Comparison of ENCODE assay signal across 8 cellular contexts in the genomic region with DNA sequence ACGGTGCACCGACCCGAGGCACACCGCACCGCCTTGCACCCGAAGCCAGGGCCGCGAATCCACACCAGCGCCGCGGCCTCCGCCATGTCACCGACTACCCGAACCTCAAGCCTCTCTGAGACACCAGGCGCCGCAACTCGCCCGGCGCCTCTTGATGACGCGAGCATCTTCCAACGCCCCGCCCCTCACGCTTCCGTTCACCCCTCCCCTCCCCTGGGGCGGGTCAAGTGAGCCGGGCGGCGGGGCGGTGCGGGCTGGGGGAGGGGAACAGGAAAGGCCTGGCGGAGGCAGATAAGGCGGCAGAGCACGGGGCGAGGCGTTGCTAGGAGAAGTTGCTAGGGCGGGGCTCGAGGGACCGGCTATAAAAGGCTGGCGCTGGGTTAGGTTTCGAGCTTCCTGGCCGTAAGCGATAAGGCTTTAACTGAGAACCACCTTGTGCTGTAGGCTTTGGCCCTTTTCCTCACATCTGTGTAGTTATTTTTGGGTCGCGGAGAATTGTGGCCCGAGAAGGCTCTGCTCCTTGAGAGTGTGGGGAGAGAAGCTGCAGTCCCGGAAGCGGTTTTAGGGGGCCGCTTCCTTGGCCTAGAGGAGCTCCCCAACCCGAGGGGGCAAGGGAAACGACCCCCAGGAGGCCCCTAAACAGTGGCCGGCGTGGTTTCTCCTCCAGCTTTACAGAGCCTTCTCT. TPM values are rescaled to one million over a fixed set of nuclear protein-coding genes. Genes with fewer than 3 reads are reported as not detected.
DNase-seq lines count a peak whose midpoint lies in the region; ATAC-seq lines count a peak whose summit lies in the region.

Gene SDE2, minus strand, starts transcription at position 117 of the 685 bp plus-strand sequence. Its CDS starts 31 bp downstream, at position 86.

- H3K27ac Mint-ChIP-seq in CD8-positive, alpha-beta memory T cell, result peak within 1 kb of the TSS; percentile 96 to 100 (median 100)

- POLR2A ChIA-PET in CD8-positive, alpha-beta memory T cell (lab: Charles Lee), result interaction anchor here (0.5 to 1.9 kb wide), 25 partner anchors 9 to 571 kb away, joined by 3 to 171 read pairs (median 5); partner anchors contain the start of genes H3-3A, LBR, PYCR2 and SRP9

- H3K27me3 Mint-ChIP-seq in CD8-positive, alpha-beta memory T cell, result peaks cover 0 to 1% of the 10 kb centered on the region in 2 donors

- peak within 1 kb of the TSS; percentile 98 to 100 (median 100) for H3K4me3 Mint-ChIP-seq in CD8-positive, alpha-beta memory T cell

- H3K4me1 ChIP-seq in CD8-positive, alpha-beta memory T cell (ENCODE audit: insufficient read depth, low read length), result peaks cover 81% of the 10 kb centered on the region

- H3K4me1 Mint-ChIP-seq in CD8-positive, alpha-beta memory T cell, result peaks cover 55 to 87% (median 81%) of the 10 kb centered on the region in 3 donors

- peak; percentile 99 to 100 (median 100) for DNase-seq in CD8-positive, alpha-beta memory T cell
- peak; percentile 82 for DNase-seq in HS-5 (ENCODE audit: low read depth)
- peak; percentile 98 for DNase-seq in NK-92 treated with Interleukin-12 subunit alpha and Interleukin-12 subunit beta, amount 100 ng/mL, for 24 hours (lab: John Stamatoyannopoulos, UW)
- DNase-seq in activated CD8-positive, alpha-beta memory T cell treated with anti-CD3 and anti-CD28 coated beads for 24 hours, result peak; percentile 100
- peak; percentile 99 for DNase-seq in effector CD8-positive, alpha-beta T cell (lab: John Stamatoyannopoulos, UW)
- peak; percentile 99 for DNase-seq in medulla oblongata (ENCODE audit: extremely low spot score)
- peak; percentile 99 for DNase-seq in stimulated activated CD8-positive, alpha-beta memory T cell treated with anti-CD3 and anti-CD28 coated beads, Interleukin-12 subunit alpha, Interleukin-12 subunit beta, amount 100 ng/mL, for 1 hour (ENCODE audit: low read depth)

- H3K9me3 Mint-ChIP-seq in CD8-positive, alpha-beta memory T cell, result no peaks in the 10 kb centered on the region

- CTCF ChIA-PET in CD8-positive, alpha-beta memory T cell (lab: Charles Lee), result interaction anchor here (1.0 to 3.5 kb wide), 6 partner anchors 8 to 221 kb away, joined by 3 to 33 read pairs (median 4); partner anchors contain the start of genes H3-3A and SRP9

- peak; percentile 66 for ATAC-seq in GM19468 (IDR thresholded peaks at IDR 0.05; ENCODE audit: extremely low read depth, unreplicated experiment)

- H3K27ac ChIP-seq in CD8-positive, alpha-beta memory T cell (ENCODE audit: low read depth, low read length), result peak within 1 kb of the TSS; percentile 99

- H3K36me3 ChIP-seq in CD8-positive, alpha-beta memory T cell (ENCODE audit: insufficient read depth, low read length), result peaks cover 11% of the 10 kb centered on the region

- peaks cover 2 to 37% (median 11%) of the 10 kb centered on the region in 3 donors for H3K36me3 Mint-ChIP-seq in CD8-positive, alpha-beta memory T cell

- H3K9me3 ChIP-seq in CD8-positive, alpha-beta memory T cell (ENCODE audit: low read length), result no peaks in the 10 kb centered on the region

- H3K4me3 ChIP-seq in CD8-positive, alpha-beta memory T cell (ENCODE audit: low read length), result peak within 1 kb of the TSS; percentile 79

- no peaks in the 10 kb centered on the region for H3K27me3 ChIP-seq in CD8-positive, alpha-beta memory T cell (ENCODE audit: insufficient read depth, low read length, poor library complexity, severe bottlenecking)

RNA-seq across cellular contexts. Expression of gene SDE2, which starts in this region (rescaled TPM):
- 10 to 100 TPM; 23.4 to 23.6 TPM for total RNA-seq in CD8-positive, alpha-beta memory T cell
- 8.4 TPM for polyA plus RNA-seq in CD8-positive, alpha-beta memory T cell

Comparison
In these comparisons a context has a peak if more than half of its experiments do, and no peak if none do; other contexts are left out.
1. Peak in every context shown above with its lines: DNase-seq, ATAC-seq, H3K4me3 ChIP-seq and H3K27ac ChIP-seq.